Comparison of ENCODE assay signal across 9 cellular contexts in the genomic region with DNA sequence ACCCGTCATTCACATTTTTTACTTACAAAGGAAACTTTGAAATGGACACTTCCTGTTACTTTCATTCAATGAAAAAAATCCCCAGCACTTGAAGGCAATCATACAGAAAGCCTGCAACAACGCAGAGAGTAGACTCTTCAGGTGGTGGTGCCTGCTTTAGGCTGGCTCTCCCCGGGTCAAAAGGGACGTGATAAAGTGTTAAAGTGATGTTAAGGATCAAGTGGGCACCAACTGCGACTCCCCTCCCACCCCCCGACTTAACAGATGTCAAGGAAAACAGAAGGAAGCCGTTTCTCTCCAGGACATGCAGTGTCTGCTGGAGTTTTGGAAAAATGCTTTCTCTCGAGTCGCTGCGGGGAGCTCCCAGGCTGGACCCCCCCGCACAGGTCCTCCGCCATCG. TPM values are rescaled to one million over a fixed set of nuclear protein-coding genes. Genes with fewer than 3 reads are reported as not detected.
DNase-seq lines count a peak whose midpoint lies in the region; ATAC-seq and TF ChIP-seq lines count a peak whose summit lies in the region.
"Had no signal": no experiment of that assay in that cellular context is flagged by ENCODE, and none has a peak within 500 bp of the region (broad histone marks: within the 10 kb centered on the region; RNA-seq: fewer than 3 reads in every experiment).

No MANE protein-coding gene starts in this region.

- no peak for TF ChIP-seq POLR2A in heart left ventricle (IDR thresholded peaks at IDR 0.05)

- peak overlapping the region; percentile 50 for H3K9ac ChIP-seq in smooth muscle cell (ENCODE audit: low read depth)

- H3K27ac ChIP-seq in heart left ventricle: no peak overlapping the region
- peak overlapping the region; percentile 52 for H3K27ac ChIP-seq in smooth muscle cell (ENCODE audit: low read depth)

- H3K9me3 Mint-ChIP-seq in T-helper 2 cell treated with Interferon-gamma antibody and Interleukin-4, amounts not matched to agents 5 μg/mL and 100 μg/mL, for 36 hours: no peaks in the 10 kb centered on the region

- H3K9me3 ChIP-seq in heart left ventricle: no peaks in the 10 kb centered on the region
- H3K9me3 ChIP-seq in smooth muscle cell (replicated peaks; ENCODE audit: low read depth): no peaks in the 10 kb centered on the region

- 2 to 6% (median 4%) methylated on average over 10 to 13 of the region's 13 CpGs for WGBS in heart left ventricle, 4 donors
- 3% methylated on average over 12 of the region's 13 CpGs for WGBS in smooth muscle cell (ENCODE audit: low lambda C conversion rate)

- H2AFZ ChIP-seq in smooth muscle cell (ENCODE audit: low read depth): peak overlapping the region; percentile 87

- H3K36me3 Mint-ChIP-seq in T-helper 2 cell treated with Interferon-gamma antibody and Interleukin-4, amounts not matched to agents 5 μg/mL and 100 μg/mL, for 36 hours (ENCODE audit: low read depth): no peaks in the 10 kb centered on the region

- no peaks in the 10 kb centered on the region for H3K79me2 ChIP-seq in smooth muscle cell (ENCODE audit: low read depth)

- H3K27me3 ChIP-seq in heart left ventricle: peaks cover 0 to 35% (median 8%) of the 10 kb centered on the region in 9 donors
- H3K27me3 ChIP-seq in smooth muscle cell (ENCODE audit: low read depth): no peaks in the 10 kb centered on the region

- ATAC-seq in heart left ventricle (no peak), HG03135 (IDR thresholded peaks at IDR 0.05; ENCODE audit: unreplicated experiment) (no peak)

- H3K4me3 ChIP-seq in heart left ventricle (peak overlapping the region in 11 of 12 donors; percentile 34 to 70 (median 63)), smooth muscle cell (peak overlapping the region; percentile 81)

- H3K36me3 ChIP-seq in heart left ventricle (no peaks in the 10 kb centered on the region), smooth muscle cell (ENCODE audit: low read depth) (no peaks in the 10 kb centered on the region)

- DNase-seq in heart left ventricle (no peak), cardiac septum (ENCODE audit: low spot score) (no peak), foreskin melanocyte (peak; percentile 48), smooth muscle cell (lab: John Stamatoyannopoulos, UW; ENCODE audit: unreplicated experiment) (no peak), mucosa of gallbladder (ENCODE audit: low spot score) (no peak)
- no peak for DNase-seq in T-helper 2 cell treated with Interferon-gamma antibody and Interleukin-4, amounts not matched to agents 5 μg/mL and 100 μg/mL, for 36 hours (ENCODE audit: low spot score)
- no peak for DNase-seq in effector CD4-positive, alpha-beta T cell

- intact Hi-C loops in heart left ventricle (cut with DNase I): no loop called here
- intact Hi-C loops in cardiac septum (cut with DNase I): no loop called here

- peak overlapping the region; percentile 92 for H3K4me3 Mint-ChIP-seq in T-helper 2 cell treated with Interferon-gamma antibody and Interleukin-4, amounts not matched to agents 5 μg/mL and 100 μg/mL, for 36 hours

- H3K27me3 Mint-ChIP-seq in T-helper 2 cell treated with Interferon-gamma antibody and Interleukin-4, amounts not matched to agents 5 μg/mL and 100 μg/mL, for 36 hours (ENCODE audit: low read depth): peaks cover 30% of the 10 kb centered on the region

- peak overlapping the region; percentile 85 for H3K27ac Mint-ChIP-seq in T-helper 2 cell treated with Interferon-gamma antibody and Interleukin-4, amounts not matched to agents 5 μg/mL and 100 μg/mL, for 36 hours

- peaks cover 5% of the 10 kb centered on the region for H3F3A ChIP-seq in smooth muscle cell (ENCODE audit: low read depth)

- TF ChIP-seq CTCF in heart left ventricle (IDR thresholded peaks at IDR 0.05) (no peak), smooth muscle cell (IDR thresholded peaks at IDR 0.05; ENCODE audit: borderline replicate concordance, insufficient read depth, poor library complexity, severe bottlenecking) (no peak)

- peaks cover 4% of the 10 kb centered on the region for H3K4me1 Mint-ChIP-seq in T-helper 2 cell treated with Interferon-gamma antibody and Interleukin-4, amounts not matched to agents 5 μg/mL and 100 μg/mL, for 36 hours (ENCODE audit: low read depth)

- H3K4me1 ChIP-seq in heart left ventricle (peaks cover 0 to 14% (median 8%) of the 10 kb centered on the region in 12 donors), smooth muscle cell (ENCODE audit: low read depth) (peaks cover 26% of the 10 kb centered on the region)

- H4K20me1 ChIP-seq in smooth muscle cell (ENCODE audit: low read depth): peaks cover 9% of the 10 kb centered on the region

- peak overlapping the region; percentile 97 for H3K4me2 ChIP-seq in smooth muscle cell

RNA-seq across cellular contexts. Expression of a gene that starts 0.4 kb away (rescaled TPM):
- total RNA-seq in heart left ventricle (1 to 10 TPM in 1 of 9 donors, under 1 TPM in 3, not detected in 5; 0.16 to 1.9 (median 0.23) TPM), cardiac septum (0.32 TPM), smooth muscle cell (11.6 and 14.5 TPM in 2 replicates), mucosa of gallbladder (11.4 TPM)
- polyA plus RNA-seq in heart left ventricle (under 1 TPM; 0.11 to 0.18 TPM), smooth muscle cell (8.2 and 11.0 TPM in 2 replicates)

RNA-seq across cellular contexts. Expression of a gene that starts 31.4 kb away (rescaled TPM):
- not detected for total RNA-seq in heart left ventricle
- not detected for polyA plus RNA-seq in heart left ventricle
- total RNA-seq in cardiac septum: not detected
- not detected in 2 replicates for total RNA-seq in smooth muscle cell
- not detected in 2 replicates for polyA plus RNA-seq in smooth muscle cell
- total RNA-seq in mucosa of gallbladder: not detected
- polyA plus RNA-seq: adipose tissue had no signal

RNA-seq across cellular contexts. Expression of a gene that starts 32.1 kb away (rescaled TPM):
- total RNA-seq in heart left ventricle (10 to 100 TPM; 53.2 to 74.8 (median 68.5) TPM), cardiac septum (51.0 TPM), smooth muscle cell (37.1 and 43.6 TPM in 2 replicates), mucosa of gallbladder (51.8 TPM)
- polyA plus RNA-seq in heart left ventricle (10 to 100 TPM; 32.5 to 54.7 TPM), smooth muscle cell (56.1 and 59.9 TPM in 2 replicates)
